ENCODE assay signal across 26 cellular contexts in genomic region chr5:167296680-167297079, GRCh38.
DNase-seq lines count a peak whose midpoint lies in the region; ATAC-seq and TF ChIP-seq lines count a peak whose summit lies in the region.
"Had no signal": no experiment of that assay in that cellular context is flagged by ENCODE, and none has a peak within 500 bp of the region (broad histone marks: within the 10 kb centered on the region; RNA-seq: fewer than 3 reads in every experiment).

No MANE protein-coding gene starts in this region.

- no peaks in the 10 kb centered on the region for H4K20me1 ChIP-seq in MM.1S (ENCODE audit: insufficient read depth, low read length)

- TF ChIP-seq CTCF in MM.1S (IDR thresholded peaks at IDR 0.05; ENCODE audit: low read length) (no peak), choroid plexus epithelial cell (conservative IDR thresholded peaks at IDR 0.05; ENCODE audit: low read depth, low read length) (no peak)

- no peaks in the 10 kb centered on the region for H3K27me3 ChIP-seq in MM.1S (replicated peaks; ENCODE audit: insufficient read depth, low read length)
- H3K27me3 ChIP-seq: ascending aorta, spleen, tibial nerve had no signal

- H3F3A ChIP-seq in MM.1S (ENCODE audit: insufficient read depth, low read length), result no peaks in the 10 kb centered on the region

- no peak for ATAC-seq in GM21825 (IDR thresholded peaks at IDR 0.05; ENCODE audit: unreplicated experiment)
- ATAC-seq in HG03139 (IDR thresholded peaks at IDR 0.05; ENCODE audit: unreplicated experiment), result no peak
- ATAC-seq: activated CD4-positive, CD25-positive, alpha-beta regulatory T cell treated with anti-CD3 and anti-CD28 coated beads, Interleukin-2, amount 50 U/mL, for 24 hours; esophagus mucosa; PC-3; stimulated activated naive CD8-positive, alpha-beta T cell treated with anti-CD3 and anti-CD28 coated beads, Interleukin-15, amount 100 ng/mL, for 72 hours had no signal

- 0 out of 2 replicates have a peak, but pooled peaks cover 3% of the 10 kb centered on the region for H3K4me1 ChIP-seq in MM.1S (ENCODE audit: low read length)
- H3K4me1 ChIP-seq: prostate gland, spleen had no signal

- DNase-seq in ELF-1 (ENCODE audit: low read depth, low spot score), result peak; percentile 24
- peak; percentile 64 for DNase-seq in MM.1S
- DNase-seq in choroid plexus epithelial cell (ENCODE audit: low read depth), result peak; percentile 10
- DNase-seq in renal cortical epithelial cell (ENCODE audit: low read depth), result peak; percentile 31
- no peak for DNase-seq in activated naive CD4-positive, alpha-beta T cell treated with Interleukin-2 at 50 U/mL for 16 hours
- DNase-seq in posterior vena cava (ENCODE audit: low spot score), result no peak
- DNase-seq: DND-41; effector memory CD4-positive, alpha-beta T cell; HFFc6; NCI-H187; NCI-H2227 treated with DMSO at 0.1 percent for 48 hours; NCI-H82; nephron progenitor cell; PC-3; spleen; stimulated activated CD4-positive, alpha-beta T cell treated with anti-CD3 and anti-CD28 coated beads, Interleukin-4, amount 100 ng/mL, for 4 hours; stimulated activated naive CD8-positive, alpha-beta T cell treated with anti-CD3 and anti-CD28 coated beads, Interleukin-15, amount 100 ng/mL, for 72 hours; T-helper 9 cell had no signal

- H3K79me2 ChIP-seq in MM.1S (ENCODE audit: low read length), result no peaks in the 10 kb centered on the region

- H3K4me3 ChIP-seq in MM.1S (ENCODE audit: low read length) (no peak overlapping the region), choroid plexus epithelial cell (ENCODE audit: low read depth, low read length) (no peak overlapping the region)
- H3K4me3 ChIP-seq: ascending aorta, prostate gland, SK-N-MC, spleen, tibial nerve had no signal

- no peak overlapping the region for H2AFZ ChIP-seq in MM.1S (ENCODE audit: low read length)

- no peaks in the 10 kb centered on the region for H3K9me3 ChIP-seq in MM.1S (replicated peaks; ENCODE audit: insufficient read depth, low read length)
- H3K9me3 ChIP-seq: ascending aorta, prostate gland, spleen, tibial nerve had no signal

- no peak overlapping the region for H3K27ac ChIP-seq in MM.1S (ENCODE audit: low read length)
- H3K27ac ChIP-seq: ascending aorta, prostate gland, SK-N-MC, spleen had no signal

- H3K4me2 ChIP-seq in MM.1S (ENCODE audit: low read depth, low read length), result no peak overlapping the region

- no peak overlapping the region for H3K9ac ChIP-seq in MM.1S (ENCODE audit: low read length)

- H3K36me3 ChIP-seq in MM.1S (replicated peaks; ENCODE audit: insufficient read depth, low read length), result no peaks in the 10 kb centered on the region
- H3K36me3 ChIP-seq: ascending aorta, prostate gland, spleen, tibial nerve had no signal

- intact Hi-C loops in posterior vena cava (cut with DNase I), result no loop called here

- H3K9me2 ChIP-seq in MM.1S (replicated peaks; ENCODE audit: insufficient read depth, low read length), result no peaks in the 10 kb centered on the region

Comparison
In these comparisons a context has a peak if more than half of its experiments do, and no peak if none do; other contexts are left out.
1. DNase-seq: peak in ELF-1 (single experiment), MM.1S (single experiment), choroid plexus epithelial cell (single experiment) and renal cortical epithelial cell (single experiment); none in activated naive CD4-positive, alpha-beta T cell treated with Interleukin-2 at 50 U/mL for 16 hours (single experiment) and posterior vena cava (single experiment).